ENCODE assay signal across 8 cellular contexts in genomic region chr1:50959913-50960844, GRCh38. TPM values are rescaled to one million over a fixed set of nuclear protein-coding genes. Genes with fewer than 3 reads are reported as not detected.
DNase-seq lines count a peak whose midpoint lies in the region; ATAC-seq and TF ChIP-seq lines count a peak whose summit lies in the region.

TSS of gene FAF1 (minus strand) at chr1:50960267. CDS start at chr1:50959811, 456 bp downstream.

- no peaks in the 10 kb centered on the region for H3K36me3 ChIP-seq in BJ (ENCODE audit: control insufficient read depth, insufficient read depth, low read length)

- peak; percentile 72 for DNase-seq in BJ (ENCODE audit: low read depth)
- peak; percentile 93 to 98 for DNase-seq in NCI-H524 (lab: John Stamatoyannopoulos, UW)
- DNase-seq in activated CD4-positive, alpha-beta T cell treated with anti-CD3 and anti-CD28 coated beads, Interleukin-2, amount 10 ng/mL, durations not matched to agents 24 days and 14 days, result peak; percentile 100
- peak; percentile 98 for DNase-seq in coronary artery (ENCODE audit: low spot score)
- DNase-seq in left colon, result peak; percentile 97 to 98
- peak; percentile 96 for DNase-seq in stimulated activated CD4-positive, alpha-beta T cell treated with anti-CD3 and anti-CD28 coated beads, Interleukin-1b, Interleukin-23, amount 100 ng/mL, for 48 hours

- H3K27ac Mint-ChIP-seq in activated CD4-positive, alpha-beta T cell treated with anti-CD3 and anti-CD28 coated beads, Interleukin-2, amount 10 ng/mL, durations not matched to agents 24 days and 14 days, result peak within 1 kb of the TSS; percentile 95

- H3K4me3 ChIP-seq in BJ (ENCODE audit: low read depth, low read length) (peak within 1 kb of the TSS; percentile 88), coronary artery (peak within 1 kb of the TSS; percentile 80)

- CTCF ChIA-PET in BJ (lab: Yijun Ruan, JAX), result interaction anchor here (0.6 to 1.5 kb wide), 6 partner anchors 9 to 220 kb away, joined by 3 to 6 read pairs (median 5); no protein-coding TSS in a partner anchor

- TF ChIP-seq CTCF in BJ (IDR thresholded peaks at IDR 0.05; ENCODE audit: insufficient read depth, low read depth, low read length) (peak; percentile 32; the same call in 1 of the 2 replicates), coronary artery (IDR thresholded peaks at IDR 0.05) (no peak)

- ATAC-seq in HG03439 (IDR thresholded peaks at IDR 0.05; ENCODE audit: unreplicated experiment), result peak; percentile 92
- peak; percentile 96 for ATAC-seq in left colon

- H3K36me3 Mint-ChIP-seq in activated CD4-positive, alpha-beta T cell treated with anti-CD3 and anti-CD28 coated beads, Interleukin-2, amount 10 ng/mL, durations not matched to agents 24 days and 14 days (ENCODE audit: low read depth), result peaks cover 2% of the 10 kb centered on the region

- H3K27me3 Mint-ChIP-seq in activated CD4-positive, alpha-beta T cell treated with anti-CD3 and anti-CD28 coated beads, Interleukin-2, amount 10 ng/mL, durations not matched to agents 24 days and 14 days, result peaks cover 10% of the 10 kb centered on the region

- POLR2A ChIA-PET in BJ (lab: Charles Lee), result no interaction called here

- H3K9me3 Mint-ChIP-seq in activated CD4-positive, alpha-beta T cell treated with anti-CD3 and anti-CD28 coated beads, Interleukin-2, amount 10 ng/mL, durations not matched to agents 24 days and 14 days, result no peaks in the 10 kb centered on the region

- TF ChIP-seq POLR2A in GM19193 (IDR thresholded peaks at IDR 0.05; ENCODE audit: extremely low read depth, insufficient read depth, insufficient read length), result peak; percentile 99

- intact Hi-C loops in activated CD4-positive, alpha-beta T cell treated with anti-CD3 and anti-CD28 coated beads, Interleukin-2, amount 10 ng/mL, durations not matched to agents 24 days and 14 days (cut with micrococcal nuclease), result loop anchor here (1.0 to 10.0 kb wide), 6 partner anchors 8 to 555 kb away; partner anchors contain the start of genes EPS15 and RNF11
- intact Hi-C loops in left colon (cut with DNase I, micrococcal nuclease), result no loop called here

- H3K27me3 ChIP-seq in BJ (ENCODE audit: control insufficient read depth, insufficient read depth, low read length), result no peaks in the 10 kb centered on the region

- H3K27ac ChIP-seq in coronary artery, result peak within 1 kb of the TSS; percentile 63 to 89

- H3K4me3 Mint-ChIP-seq in activated CD4-positive, alpha-beta T cell treated with anti-CD3 and anti-CD28 coated beads, Interleukin-2, amount 10 ng/mL, durations not matched to agents 24 days and 14 days, result peak within 1 kb of the TSS; percentile 87

- H3K4me1 Mint-ChIP-seq in activated CD4-positive, alpha-beta T cell treated with anti-CD3 and anti-CD28 coated beads, Interleukin-2, amount 10 ng/mL, durations not matched to agents 24 days and 14 days, result peaks cover 18% of the 10 kb centered on the region

RNA-seq across cellular contexts. Expression of gene FAF1, which starts in this region (rescaled TPM):
- polyA plus RNA-seq in BJ (2011; rRNA removed), result 15.5 and 28.6 TPM in 2 replicates
- 23.0 and 23.6 TPM in 2 replicates for polyA minus RNA-seq in BJ (2011; rRNA and poly(A)+ RNA removed)
- 63.7 and 67.2 TPM in 2 replicates for total RNA-seq in activated CD4-positive, alpha-beta T cell treated with anti-CD3 and anti-CD28 coated beads, Interleukin-2, amount 10 ng/mL, durations not matched to agents 24 days and 14 days
- total RNA-seq in left colon, result 10 to 100 TPM; 48.8 to 52.6 TPM

Comparison
In these comparisons a context has a peak if more than half of its experiments do, and no peak if none do; other contexts are left out.
1. Peak in every context shown above with its lines: DNase-seq, ATAC-seq, H3K4me3 ChIP-seq and H3K27ac ChIP-seq.